8 cellular contexts compared by ENCODE assay signal in the genomic region with DNA sequence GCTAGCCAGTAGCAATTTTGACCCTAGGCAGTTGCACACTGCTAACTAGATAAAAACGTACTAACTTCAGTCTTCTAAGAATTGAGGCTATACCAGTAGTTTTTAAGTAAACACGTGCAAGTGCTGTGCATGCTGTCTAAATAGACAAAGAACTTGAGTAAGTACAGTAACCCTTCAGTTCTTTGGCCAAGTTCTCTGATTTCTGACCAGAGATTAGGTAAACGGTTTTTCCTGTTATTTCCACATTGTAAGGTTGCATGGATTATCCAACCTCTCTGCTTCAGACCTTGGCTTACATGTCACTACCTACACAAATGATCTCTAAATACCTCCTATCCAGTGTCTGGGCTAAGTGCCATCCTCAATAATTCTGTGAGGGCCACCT. TPM values are rescaled to one million over a fixed set of nuclear protein-coding genes. Genes with fewer than 3 reads are reported as not detected.
DNase-seq lines count a peak whose midpoint lies in the region; ATAC-seq and TF ChIP-seq lines count a peak whose summit lies in the region.

No MANE protein-coding gene starts in this region.

- peaks cover 17% of the 10 kb centered on the region for H3K4me1 Mint-ChIP-seq in activated CD4-positive, alpha-beta T cell treated with anti-CD3 and anti-CD28 coated beads for 36 hours
- H3K4me1 Mint-ChIP-seq in activated T-helper 2 cell treated with anti-CD3 and anti-CD28 coated beads, Interferon-gamma antibody, Interleukin-2, Interleukin-4, amounts not matched to agents 10 μg/mL and 5 μg/mL and 100 μg/mL, durations not matched to agents 14 hours and 24 hours and 36 hours (ENCODE audit: low read depth), result peaks cover 23% of the 10 kb centered on the region

- H3K36me3 ChIP-seq in suprapubic skin, result no peaks in the 10 kb centered on the region

- H3K27me3 Mint-ChIP-seq in activated CD4-positive, alpha-beta T cell treated with anti-CD3 and anti-CD28 coated beads for 36 hours, result no peaks in the 10 kb centered on the region
- H3K27me3 Mint-ChIP-seq in activated T-helper 2 cell treated with anti-CD3 and anti-CD28 coated beads, Interferon-gamma antibody, Interleukin-2, Interleukin-4, amounts not matched to agents 10 μg/mL and 5 μg/mL and 100 μg/mL, durations not matched to agents 14 hours and 24 hours and 36 hours (ENCODE audit: low read depth), result no peaks in the 10 kb centered on the region

- no peaks in the 10 kb centered on the region for H3K9me3 ChIP-seq in suprapubic skin

- H3K36me3 Mint-ChIP-seq in activated CD4-positive, alpha-beta T cell treated with anti-CD3 and anti-CD28 coated beads for 36 hours (ENCODE audit: low read depth), result peaks cover 4% of the 10 kb centered on the region
- H3K36me3 Mint-ChIP-seq in activated T-helper 2 cell treated with anti-CD3 and anti-CD28 coated beads, Interferon-gamma antibody, Interleukin-2, Interleukin-4, amounts not matched to agents 10 μg/mL and 5 μg/mL and 100 μg/mL, durations not matched to agents 14 hours and 24 hours and 36 hours (ENCODE audit: low read depth), result peaks cover 11% of the 10 kb centered on the region

- no peaks in the 10 kb centered on the region for H3K9me3 Mint-ChIP-seq in activated CD4-positive, alpha-beta T cell treated with anti-CD3 and anti-CD28 coated beads for 36 hours (ENCODE audit: low read depth)
- H3K9me3 Mint-ChIP-seq in activated T-helper 2 cell treated with anti-CD3 and anti-CD28 coated beads, Interferon-gamma antibody, Interleukin-2, Interleukin-4, amounts not matched to agents 10 μg/mL and 5 μg/mL and 100 μg/mL, durations not matched to agents 14 hours and 24 hours and 36 hours, result no peaks in the 10 kb centered on the region

- CTCF ChIA-PET in activated CD4-positive, alpha-beta T cell treated with anti-CD3 and anti-CD28 coated beads for 36 hours (lab: Charles Lee), result interaction anchor here (0.8 to 6.6 kb wide), 30 partner anchors 11 to 600 kb away, joined by 3 to 113 read pairs (median 6); a partner anchor contains a TSS

- peaks cover 26% of the 10 kb centered on the region for H3K4me1 ChIP-seq in suprapubic skin

- H3K27ac ChIP-seq in suprapubic skin, result no peak overlapping the region

- 0% methylated on average over 3 of the region's 3 CpGs for WGBS in suprapubic skin

- no peaks in the 10 kb centered on the region for H3K27me3 ChIP-seq in suprapubic skin

- H3K4me3 Mint-ChIP-seq in activated CD4-positive, alpha-beta T cell treated with anti-CD3 and anti-CD28 coated beads for 36 hours, result peak overlapping the region; percentile 84
- peak overlapping the region; percentile 86 for H3K4me3 Mint-ChIP-seq in activated T-helper 2 cell treated with anti-CD3 and anti-CD28 coated beads, Interferon-gamma antibody, Interleukin-2, Interleukin-4, amounts not matched to agents 10 μg/mL and 5 μg/mL and 100 μg/mL, durations not matched to agents 14 hours and 24 hours and 36 hours (ENCODE audit: low read depth)

- H3K4me3 ChIP-seq in suprapubic skin, result peak overlapping the region; percentile 73

- DNase-seq in activated CD4-positive, alpha-beta T cell treated with anti-CD3 and anti-CD28 coated beads for 36 hours, result no peak
- no peak for DNase-seq in activated CD4-positive, alpha-beta T cell treated with anti-CD3 and anti-CD28 coated beads for 1 hour
- no peak for DNase-seq in activated T-helper 2 cell treated with anti-CD3 and anti-CD28 coated beads, Interferon-gamma antibody, Interleukin-2, Interleukin-4, amounts not matched to agents 10 μg/mL and 5 μg/mL and 100 μg/mL, durations not matched to agents 14 hours and 24 hours and 36 hours (ENCODE audit: low spot score)
- DNase-seq in iris pigment epithelial cell (ENCODE audit: low read depth), result peak; percentile 54
- DNase-seq in suprapubic skin (ENCODE audit: low spot score in 2 of 2), result no peak
- DNase-seq in NCI-H2171 (lab: John Stamatoyannopoulos, UW), result no peak
- no peak for DNase-seq in KG1 (lab: John Stamatoyannopoulos, UW)

- intact Hi-C loops in activated CD4-positive, alpha-beta T cell treated with anti-CD3 and anti-CD28 coated beads for 36 hours (cut with DNase I, micrococcal nuclease), result loop anchor here (1.0 to 10.0 kb wide), 12 partner anchors 170 to 635 kb away; a partner anchor contains a TSS
- intact Hi-C loops in activated T-helper 2 cell treated with anti-CD3 and anti-CD28 coated beads, Interferon-gamma antibody, Interleukin-2, Interleukin-4, amounts not matched to agents 10 μg/mL and 5 μg/mL and 100 μg/mL, durations not matched to agents 14 hours and 24 hours and 36 hours (cut with micrococcal nuclease), result loop anchor here (1.0 to 5.0 kb wide), 5 partner anchors 171 to 600 kb away; a partner anchor contains a TSS

- POLR2A ChIA-PET in activated CD4-positive, alpha-beta T cell treated with anti-CD3 and anti-CD28 coated beads for 36 hours (lab: Charles Lee), result interaction anchor here (1.0 to 2.5 kb wide), 3 partner anchors 171 to 586 kb away, joined by 3 to 8 read pairs (median 7); a partner anchor contains a TSS

- TF ChIP-seq CTCF in suprapubic skin (IDR thresholded peaks at IDR 0.05), result no peak

- no peak for TF ChIP-seq EP300 in suprapubic skin (IDR thresholded peaks at IDR 0.05)

- TF ChIP-seq POLR2A in suprapubic skin (IDR thresholded peaks at IDR 0.05) (no peak), GM18505 (IDR thresholded peaks at IDR 0.05; ENCODE audit: borderline replicate concordance, extremely low read depth, insufficient read depth, insufficient read length) (no peak)

- H3K27ac Mint-ChIP-seq in activated CD4-positive, alpha-beta T cell treated with anti-CD3 and anti-CD28 coated beads for 36 hours, result peak overlapping the region; percentile 87
- peak overlapping the region; percentile 84 for H3K27ac Mint-ChIP-seq in activated T-helper 2 cell treated with anti-CD3 and anti-CD28 coated beads, Interferon-gamma antibody, Interleukin-2, Interleukin-4, amounts not matched to agents 10 μg/mL and 5 μg/mL and 100 μg/mL, durations not matched to agents 14 hours and 24 hours and 36 hours

- ATAC-seq in activated CD4-positive, alpha-beta T cell treated with anti-CD3 and anti-CD28 coated beads for 36 hours, result no peak
- ATAC-seq in GM18505 (IDR thresholded peaks at IDR 0.05; ENCODE audit: unreplicated experiment), result no peak

RNA-seq across cellular contexts. Expression of a gene that starts 0.9 kb away (rescaled TPM):
- 1 to 10 TPM; 5.4 to 5.7 TPM for total RNA-seq in activated CD4-positive, alpha-beta T cell treated with anti-CD3 and anti-CD28 coated beads for 36 hours
- 15.8 and 16.1 TPM in 2 replicates for total RNA-seq in activated T-helper 2 cell treated with anti-CD3 and anti-CD28 coated beads, Interferon-gamma antibody, Interleukin-2, Interleukin-4, amounts not matched to agents 10 μg/mL and 5 μg/mL and 100 μg/mL, durations not matched to agents 14 hours and 24 hours and 36 hours
- 10 to 100 TPM in 2 of 4 donors, 1 to 10 TPM in 2; 8.0 to 19.4 (median 13.2) TPM for total RNA-seq in suprapubic skin
